In genomic region chr5:122434120-122434519, GRCh38 we compare ENCODE assay signal across 21 cellular contexts.
DNase-seq lines count a peak whose midpoint lies in the region; ATAC-seq and TF ChIP-seq lines count a peak whose summit lies in the region.
"Had no signal": no experiment of that assay in that cellular context is flagged by ENCODE, and none has a peak within 500 bp of the region (broad histone marks: within the 10 kb centered on the region; RNA-seq: fewer than 3 reads in every experiment).

No MANE protein-coding gene starts in this region.

- H3K9me3 ChIP-seq in prostate gland: no peaks in the 10 kb centered on the region
- H3K9me3 ChIP-seq in sigmoid colon: no peaks in the 10 kb centered on the region
- H3K9me3 ChIP-seq: left lung, right atrium auricular region, testis had no signal

- intact Hi-C loops in prostate gland (cut with DNase I): no loop called here
- intact Hi-C loops in sigmoid colon (cut with DNase I): no loop called here
- intact Hi-C loops in activated CD8-positive, alpha-beta T cell treated with anti-CD3 and anti-CD28 coated beads for 36 hours (cut with micrococcal nuclease): no loop called here

- H3K4me3 ChIP-seq in LNCaP clone FGC (ENCODE audit: low read depth, low read length) (no peak overlapping the region), prostate gland (no peak overlapping the region), sigmoid colon (no peak overlapping the region)
- H3K4me3 ChIP-seq: left lung, right atrium auricular region, testis had no signal

- no peak for TF ChIP-seq EP300 in sigmoid colon (IDR thresholded peaks at IDR 0.05)

- no peaks in the 10 kb centered on the region for H3K36me3 ChIP-seq in prostate gland
- no peaks in the 10 kb centered on the region for H3K36me3 ChIP-seq in sigmoid colon
- H3K36me3 ChIP-seq: left lung, right atrium auricular region had no signal

- ATAC-seq in activated CD8-positive, alpha-beta T cell treated with anti-CD3 and anti-CD28 coated beads for 36 hours: no peak
- ATAC-seq: effector memory CD8-positive, alpha-beta T cell; left lung; naive thymus-derived CD4-positive, alpha-beta T cell; stimulated activated naive B cell treated with anti-CD40 and anti-IgM and Interleukin-4, amounts not matched to agents 10 μg/mL and 1 μg/mL and 100 μg/mL, for 72 hours had no signal

- POLR2A ChIA-PET in activated CD8-positive, alpha-beta T cell treated with anti-CD3 and anti-CD28 coated beads for 36 hours (lab: Charles Lee): no interaction called here

- TF ChIP-seq CTCF in LNCaP clone FGC (IDR thresholded peaks at IDR 0.05; ENCODE audit: control insufficient read depth, extremely low read depth, insufficient read depth) (no peak), prostate gland (IDR thresholded peaks at IDR 0.05) (no peak), sigmoid colon (IDR thresholded peaks at IDR 0.05) (no peak)
- no peak for TF ChIP-seq CTCF in activated CD8-positive, alpha-beta T cell treated with anti-CD3 and anti-CD28 coated beads for 36 hours (IDR thresholded peaks at IDR 0.05)

- H3K4me1 Mint-ChIP-seq in activated CD8-positive, alpha-beta T cell treated with anti-CD3 and anti-CD28 coated beads for 36 hours (ENCODE audit: low read depth): no peaks in the 10 kb centered on the region
- H3K4me1 Mint-ChIP-seq: activated naive CD4-positive, alpha-beta T cell treated with anti-CD3 and anti-CD28 coated beads, Interleukin-2, amount 50 U/mL, for 24 hours; naive thymus-derived CD4-positive, alpha-beta T cell; stimulated activated naive B cell treated with anti-CD40 and anti-IgM and Interleukin-4, amounts not matched to agents 10 μg/mL and 1 μg/mL and 100 μg/mL, for 72 hours had no signal

- H3K36me3 Mint-ChIP-seq in activated CD8-positive, alpha-beta T cell treated with anti-CD3 and anti-CD28 coated beads for 36 hours (ENCODE audit: low read depth): no peaks in the 10 kb centered on the region
- H3K36me3 Mint-ChIP-seq: activated naive CD4-positive, alpha-beta T cell treated with anti-CD3 and anti-CD28 coated beads, Interleukin-2, amount 50 U/mL, for 24 hours; naive thymus-derived CD4-positive, alpha-beta T cell; stimulated activated naive B cell treated with anti-CD40 and anti-IgM and Interleukin-4, amounts not matched to agents 10 μg/mL and 1 μg/mL and 100 μg/mL, for 72 hours had no signal

- H3K27ac ChIP-seq in cingulate gyrus (ENCODE audit: low read depth, low read length): peak overlapping the region; percentile 73
- H3K27ac ChIP-seq in prostate gland: no peak overlapping the region
- peak overlapping the region in 2 of 4 donors; percentile 16 for H3K27ac ChIP-seq in sigmoid colon
- H3K27ac ChIP-seq: left lung, right atrium auricular region had no signal

- no peaks in the 10 kb centered on the region for H3K27me3 ChIP-seq in prostate gland (replicated peaks; ENCODE audit: insufficient read depth)
- no peaks in the 10 kb centered on the region for H3K27me3 ChIP-seq in sigmoid colon
- H3K27me3 ChIP-seq: left lung, right atrium auricular region, testis had no signal

- H3K4me3 Mint-ChIP-seq in activated CD8-positive, alpha-beta T cell treated with anti-CD3 and anti-CD28 coated beads for 36 hours: no peak overlapping the region
- H3K4me3 Mint-ChIP-seq: activated naive CD4-positive, alpha-beta T cell treated with anti-CD3 and anti-CD28 coated beads, Interleukin-2, amount 50 U/mL, for 24 hours; effector memory CD8-positive, alpha-beta T cell; HFFc6; naive thymus-derived CD4-positive, alpha-beta T cell; stimulated activated naive B cell treated with anti-CD40 and anti-IgM and Interleukin-4, amounts not matched to agents 10 μg/mL and 1 μg/mL and 100 μg/mL, for 72 hours had no signal

- DNase-seq in LNCaP clone FGC (ENCODE audit: low read depth): peak; percentile 43
- DNase-seq in NCI-H69 (lab: John Stamatoyannopoulos, UW): peak; percentile 99
- peak; percentile 13 for DNase-seq in prostate gland (ENCODE audit: low spot score)
- no peak for DNase-seq in sigmoid colon
- DNase-seq in nucleus accumbens (lab: John Stamatoyannopoulos, UW): no peak
- no peak for DNase-seq in activated CD8-positive, alpha-beta T cell treated with anti-CD3 and anti-CD28 coated beads for 36 hours
- DNase-seq: activated CD4-positive, alpha-beta T cell treated with anti-CD3 and anti-CD28 coated beads for 48 hours; effector memory CD8-positive, alpha-beta T cell; HFFc6; IMR-90; left lung; naive thymus-derived CD4-positive, alpha-beta T cell; NCI-H1436 treated with DMSO at 0.1 percent for 48 hours; occipital lobe; OCI-M1; stimulated activated CD4-positive, alpha-beta T cell treated with anti-CD3 and anti-CD28 coated beads, Interleukin-4, amount 100 ng/mL, for 24 hours; stimulated activated naive B cell treated with anti-CD40 and anti-IgM and Interleukin-4, amounts not matched to agents 10 μg/mL and 1 μg/mL and 100 μg/mL, for 72 hours; testis had no signal

- H3K4me1 ChIP-seq in prostate gland (replicated peaks): peaks cover 2% of the 10 kb centered on the region
- H3K4me1 ChIP-seq in sigmoid colon: peaks cover 0 to 11% (median 6%) of the 10 kb centered on the region in 4 donors
- H3K4me1 ChIP-seq: left lung, right atrium auricular region, testis had no signal

- H3K9me3 Mint-ChIP-seq in activated CD8-positive, alpha-beta T cell treated with anti-CD3 and anti-CD28 coated beads for 36 hours: no peaks in the 10 kb centered on the region
- H3K9me3 Mint-ChIP-seq: activated naive CD4-positive, alpha-beta T cell treated with anti-CD3 and anti-CD28 coated beads, Interleukin-2, amount 50 U/mL, for 24 hours; HFFc6 had no signal

- 27% methylated on average over 2 of the region's 2 CpGs for WGBS in prostate gland
- WGBS in sigmoid colon, 2 donors: 15 to 56% methylated on average over 2 of the region's 2 CpGs

- no peak for TF ChIP-seq POLR2A in prostate gland (IDR thresholded peaks at IDR 0.05)
- TF ChIP-seq POLR2A in sigmoid colon (IDR thresholded peaks at IDR 0.05): no peak

- H3K27ac Mint-ChIP-seq in activated CD8-positive, alpha-beta T cell treated with anti-CD3 and anti-CD28 coated beads for 36 hours: no peak overlapping the region
- H3K27ac Mint-ChIP-seq: activated naive CD4-positive, alpha-beta T cell treated with anti-CD3 and anti-CD28 coated beads, Interleukin-2, amount 50 U/mL, for 24 hours; effector memory CD8-positive, alpha-beta T cell; HFFc6; naive thymus-derived CD4-positive, alpha-beta T cell; stimulated activated naive B cell treated with anti-CD40 and anti-IgM and Interleukin-4, amounts not matched to agents 10 μg/mL and 1 μg/mL and 100 μg/mL, for 72 hours had no signal

- peaks cover 1% of the 10 kb centered on the region for H3K27me3 Mint-ChIP-seq in activated CD8-positive, alpha-beta T cell treated with anti-CD3 and anti-CD28 coated beads for 36 hours
- H3K27me3 Mint-ChIP-seq: activated naive CD4-positive, alpha-beta T cell treated with anti-CD3 and anti-CD28 coated beads, Interleukin-2, amount 50 U/mL, for 24 hours had no signal

- CTCF ChIA-PET in activated CD8-positive, alpha-beta T cell treated with anti-CD3 and anti-CD28 coated beads for 36 hours (lab: Charles Lee): no interaction called here

Comparison
In these comparisons a context has a peak if more than half of its experiments do, and no peak if none do; other contexts are left out.
1. DNase-seq: peak in LNCaP clone FGC (single experiment), NCI-H69 (single experiment) and prostate gland (single experiment); none in sigmoid colon (single experiment), nucleus accumbens (0 of 56) and activated CD8-positive, alpha-beta T cell treated with anti-CD3 and anti-CD28 coated beads for 36 hours (single experiment).